Comparison of ENCODE assay signal across 9 cellular contexts in the genomic region with DNA sequence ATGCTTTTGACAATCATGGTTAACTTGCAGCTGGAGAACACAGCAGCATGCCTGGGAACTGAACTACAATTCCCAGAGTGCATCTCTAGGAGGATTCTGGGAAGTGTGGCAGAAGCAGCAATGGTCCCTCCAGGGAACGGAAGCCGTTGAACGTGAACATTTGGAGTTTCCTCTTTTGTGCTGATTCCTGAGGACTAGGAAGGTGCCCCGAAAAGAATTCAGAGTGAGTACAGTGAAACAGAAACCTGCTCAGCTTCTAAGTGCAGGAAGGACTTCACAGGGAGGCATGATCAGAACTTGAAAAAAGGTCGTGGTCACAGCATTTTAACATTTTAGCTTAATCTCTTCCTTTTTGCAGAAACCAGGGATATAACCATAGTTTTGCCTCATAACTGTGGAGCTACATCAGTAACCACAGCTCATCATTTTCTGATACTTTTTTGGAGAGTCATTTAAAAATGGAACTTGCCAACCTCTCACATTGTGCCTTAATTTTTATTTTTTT. TPM values are rescaled to one million over a fixed set of nuclear protein-coding genes. Genes with fewer than 3 reads are reported as not detected.
DNase-seq lines count a peak whose midpoint lies in the region; ATAC-seq and TF ChIP-seq lines count a peak whose summit lies in the region.
"Had no signal": no experiment of that assay in that cellular context is flagged by ENCODE, and none has a peak within 500 bp of the region (broad histone marks: within the 10 kb centered on the region; RNA-seq: fewer than 3 reads in every experiment).

Gene NUDT13 (plus strand): TSS at position 111 of the 505 bp plus-strand sequence. CDS start 3,911 bp downstream, outside the sequence.

- peak within 1 kb of the TSS; percentile 82 for H3K27ac Mint-ChIP-seq in activated CD4-positive, alpha-beta T cell treated with anti-CD3 and anti-CD28 coated beads, Interleukin-2, amount 10 ng/mL, durations not matched to agents 24 days and 14 days

- no peaks in the 10 kb centered on the region for H3K4me1 ChIP-seq in duodenal mucosa (ENCODE audit: control insufficient read depth in 1 of 2, insufficient read depth in 2 of 2, low read length in 2 of 2)

- peak within 1 kb of the TSS; percentile 73 to 85 for H3K9ac ChIP-seq in duodenal mucosa (ENCODE audit: low read depth in 1 of 2, low read length in 2 of 2)
- H3K9ac ChIP-seq: KMS-11 had no signal

- no peaks in the 10 kb centered on the region for H3K27me3 Mint-ChIP-seq in activated CD4-positive, alpha-beta T cell treated with anti-CD3 and anti-CD28 coated beads, Interleukin-2, amount 10 ng/mL, durations not matched to agents 24 days and 14 days

- H3K4me3 Mint-ChIP-seq in activated CD4-positive, alpha-beta T cell treated with anti-CD3 and anti-CD28 coated beads, Interleukin-2, amount 10 ng/mL, durations not matched to agents 24 days and 14 days, result peak within 1 kb of the TSS; percentile 78

- peak within 1 kb of the TSS; percentile 81 to 83 for H3K4me3 ChIP-seq in duodenal mucosa (ENCODE audit: low read depth in 1 of 2, low read length in 2 of 2)

- peaks cover 35% of the 10 kb centered on the region for H3K36me3 Mint-ChIP-seq in activated CD4-positive, alpha-beta T cell treated with anti-CD3 and anti-CD28 coated beads, Interleukin-2, amount 10 ng/mL, durations not matched to agents 24 days and 14 days (ENCODE audit: low read depth)

- ATAC-seq in GM21737 (IDR thresholded peaks at IDR 0.05; ENCODE audit: unreplicated experiment) (peak; percentile 66), GM19351 (IDR thresholded peaks at IDR 0.05; ENCODE audit: unreplicated experiment) (no peak)

- peaks cover 8% of the 10 kb centered on the region for H3K9me3 Mint-ChIP-seq in activated CD4-positive, alpha-beta T cell treated with anti-CD3 and anti-CD28 coated beads, Interleukin-2, amount 10 ng/mL, durations not matched to agents 24 days and 14 days

- DNase-seq in NCI-H2029 (lab: John Stamatoyannopoulos, UW) (peak; percentile 40), left kidney (ENCODE audit: low read depth, low spot score) (peak; percentile 95)
- peak; percentile 86 for DNase-seq in activated CD4-positive, alpha-beta T cell treated with anti-CD3 and anti-CD28 coated beads, Interleukin-2, amount 10 ng/mL, durations not matched to agents 24 days and 14 days
- peak; percentile 27 for DNase-seq in stimulated activated CD4-positive, alpha-beta T cell treated with anti-CD3 and anti-CD28 coated beads, Interleukin-1b, Interleukin-23, amount 100 ng/mL, for 48 hours

- H3K36me3 ChIP-seq in duodenal mucosa (ENCODE audit: control insufficient read depth in 1 of 2, insufficient read depth in 2 of 2, low read length in 2 of 2), result peaks cover 0 to 3% of the 10 kb centered on the region in 2 donors

- H3K27me3 ChIP-seq in duodenal mucosa (ENCODE audit: control insufficient read depth in 1 of 2, insufficient read depth in 2 of 2, low read length in 2 of 2), result no peaks in the 10 kb centered on the region

- intact Hi-C loops in activated CD4-positive, alpha-beta T cell treated with anti-CD3 and anti-CD28 coated beads, Interleukin-2, amount 10 ng/mL, durations not matched to agents 24 days and 14 days (cut with micrococcal nuclease), result loop anchor here (1.0 kb wide), 1 partner anchor 14 kb away; the partner anchor contains the start of gene P4HA1

- H3K4me1 Mint-ChIP-seq in activated CD4-positive, alpha-beta T cell treated with anti-CD3 and anti-CD28 coated beads, Interleukin-2, amount 10 ng/mL, durations not matched to agents 24 days and 14 days, result peaks cover 15% of the 10 kb centered on the region

- H3K9me3 ChIP-seq in duodenal mucosa (ENCODE audit: control insufficient read depth in 1 of 2, low read length in 2 of 2), result no peaks in the 10 kb centered on the region

- peak within 1 kb of the TSS; percentile 30 for H3K27ac ChIP-seq in C4-2B
- peak within 1 kb of the TSS; percentile 80 for H3K27ac ChIP-seq in duodenal mucosa (ENCODE audit: low read depth, low read length)
- H3K27ac ChIP-seq: KMS-11 had no signal

- no peak for TF ChIP-seq CTCF in C4-2B (conservative IDR thresholded peaks at IDR 0.05)

RNA-seq across cellular contexts. Expression of gene NUDT13, which starts in this region (rescaled TPM):
- 0.80 and 0.91 TPM in 2 replicates for total RNA-seq in activated CD4-positive, alpha-beta T cell treated with anti-CD3 and anti-CD28 coated beads, Interleukin-2, amount 10 ng/mL, durations not matched to agents 24 days and 14 days

Comparison
In these comparisons a context has a peak if more than half of its experiments do, and no peak if none do; other contexts are left out.
1. Peak in DNase-seq in activated CD4-positive, alpha-beta T cell treated with anti-CD3 and anti-CD28 coated beads, Interleukin-2, amount 10 ng/mL, durations not matched to agents 24 days and 14 days; RNA of the gene not detected or under 1 TPM.
2. DNase-seq: peak in every context shown above with its lines; median percentile 95 in left kidney; 86 in activated CD4-positive, alpha-beta T cell treated with anti-CD3 and anti-CD28 coated beads, Interleukin-2, amount 10 ng/mL, durations not matched to agents 24 days and 14 days; 40 in NCI-H2029; 27 in stimulated activated CD4-positive, alpha-beta T cell treated with anti-CD3 and anti-CD28 coated beads, Interleukin-1b, Interleukin-23, amount 100 ng/mL, for 48 hours.